ENCODE assay signal across 23 cellular contexts in the genomic region with DNA sequence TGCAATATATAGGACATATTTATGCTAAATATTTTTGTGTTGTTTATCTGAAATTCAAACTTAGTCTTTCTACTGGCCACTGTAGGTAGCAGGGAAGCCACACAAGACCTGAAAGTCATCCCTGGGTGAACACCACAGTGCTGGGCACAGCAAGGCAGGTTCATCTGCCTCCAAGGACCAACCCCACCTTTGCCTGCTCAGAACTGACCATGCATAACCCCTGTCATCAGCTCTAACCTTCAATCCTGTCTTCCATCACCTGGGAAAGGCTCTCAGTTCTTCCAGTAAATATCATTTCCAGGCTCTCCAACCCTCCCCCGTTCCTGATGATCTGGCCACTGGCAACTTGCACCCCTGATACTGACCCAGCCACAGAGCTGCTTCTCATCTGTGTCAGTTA. TPM values are rescaled to one million over a fixed set of nuclear protein-coding genes. Genes with fewer than 3 reads are reported as not detected.
DNase-seq lines count a peak whose midpoint lies in the region; ATAC-seq and TF ChIP-seq lines count a peak whose summit lies in the region.
"Had no signal": no experiment of that assay in that cellular context is flagged by ENCODE, and none has a peak within 500 bp of the region (broad histone marks: within the 10 kb centered on the region; RNA-seq: fewer than 3 reads in every experiment).

No MANE protein-coding gene starts in this region.

- TF ChIP-seq CTCF in colonic mucosa (IDR thresholded peaks at IDR 0.05) (no peak), type B pancreatic cell (conservative IDR thresholded peaks at IDR 0.05) (no peak), A673 (conservative IDR thresholded peaks at IDR 0.05; ENCODE audit: low read depth, low read length) (no peak)

- H3K4me1 Mint-ChIP-seq in activated CD8-positive, alpha-beta memory T cell treated with anti-CD3 and anti-CD28 coated beads, Interleukin-2, amount 10 ng/mL, durations not matched to agents 7 days and 5 days: peaks cover 12% of the 10 kb centered on the region
- H3K4me1 Mint-ChIP-seq in type B pancreatic cell (ENCODE audit: unreplicated experiment): peaks cover 10% of the 10 kb centered on the region

- H3K27ac Mint-ChIP-seq in activated CD8-positive, alpha-beta memory T cell treated with anti-CD3 and anti-CD28 coated beads, Interleukin-2, amount 10 ng/mL, durations not matched to agents 7 days and 5 days: no peak overlapping the region
- H3K27ac Mint-ChIP-seq in type B pancreatic cell: no peak overlapping the region
- H3K27ac Mint-ChIP-seq: CD4-positive, CD25-positive, alpha-beta regulatory T cell; GM23338 had no signal

- BruUV-seq in A673 (replicated peaks; lab: Mats Ljungman, UMichigan): no TSS peak

- H3K4me3 Mint-ChIP-seq in activated CD8-positive, alpha-beta memory T cell treated with anti-CD3 and anti-CD28 coated beads, Interleukin-2, amount 10 ng/mL, durations not matched to agents 7 days and 5 days: no peak overlapping the region
- no peak overlapping the region for H3K4me3 Mint-ChIP-seq in type B pancreatic cell
- H3K4me3 Mint-ChIP-seq: CD4-positive, CD25-positive, alpha-beta regulatory T cell; CD8-positive, alpha-beta memory T cell; GM23338 had no signal

- H3K27me3 ChIP-seq in colonic mucosa: no peaks in the 10 kb centered on the region
- H3K27me3 ChIP-seq in MG63: no peaks in the 10 kb centered on the region
- no peaks in the 10 kb centered on the region for H3K27me3 ChIP-seq in A673 (replicated peaks; ENCODE audit: insufficient read depth, low read depth, low read length, poor library complexity)
- H3K27me3 ChIP-seq: BE2C had no signal

- no peaks in the 10 kb centered on the region for H3K4me1 ChIP-seq in colonic mucosa
- peaks cover 15% of the 10 kb centered on the region for H3K4me1 ChIP-seq in A673 (ENCODE audit: insufficient read depth, low read length, poor library complexity, severe bottlenecking)
- H3K4me1 ChIP-seq: BE2C had no signal

- CTCF ChIA-PET in activated CD8-positive, alpha-beta memory T cell treated with anti-CD3 and anti-CD28 coated beads, Interleukin-2, amount 10 ng/mL, durations not matched to agents 7 days and 5 days (lab: Charles Lee): interaction anchor here (1.4 kb wide), 1 partner anchor 15 kb away, joined by 4 read pairs; no protein-coding TSS in a partner anchor
- CTCF ChIA-PET in A673 (lab: Charles Lee): no interaction called here

- H3K9ac ChIP-seq in colonic mucosa (ENCODE audit: low read depth in 2 of 2, low read length in 2 of 2): no peak overlapping the region

- no peaks in the 10 kb centered on the region for H3K9me3 ChIP-seq in colonic mucosa
- H3K9me3 ChIP-seq in MG63: no peaks in the 10 kb centered on the region
- no peaks in the 10 kb centered on the region for H3K9me3 ChIP-seq in A673 (ENCODE audit: low read depth, low read length, poor library complexity, severe bottlenecking)
- H3K9me3 ChIP-seq: BE2C had no signal

- no peaks in the 10 kb centered on the region for H3K9me3 Mint-ChIP-seq in activated CD8-positive, alpha-beta memory T cell treated with anti-CD3 and anti-CD28 coated beads, Interleukin-2, amount 10 ng/mL, durations not matched to agents 7 days and 5 days (ENCODE audit: low read depth)
- peaks cover 5% of the 10 kb centered on the region for H3K9me3 Mint-ChIP-seq in type B pancreatic cell
- H3K9me3 Mint-ChIP-seq: CD8-positive, alpha-beta memory T cell had no signal

- H3K4me3 ChIP-seq in colonic mucosa (no peak overlapping the region), MG63 (no peak overlapping the region), A673 (ENCODE audit: low read depth, low read length, poor library complexity, severe bottlenecking) (no peak overlapping the region)
- H3K4me3 ChIP-seq: GM12878, GM23338 had no signal

- H3K36me3 ChIP-seq in colonic mucosa: no peaks in the 10 kb centered on the region
- H3K36me3 ChIP-seq in MG63: no peaks in the 10 kb centered on the region
- no peaks in the 10 kb centered on the region for H3K36me3 ChIP-seq in A673 (ENCODE audit: insufficient read depth, low read length, poor library complexity, severe bottlenecking)
- H3K36me3 ChIP-seq: BE2C had no signal

- peak; percentile 17 for DNase-seq in activated CD8-positive, alpha-beta memory T cell treated with anti-CD3 and anti-CD28 coated beads for 24 hours
- DNase-seq in activated CD8-positive, alpha-beta memory T cell treated with anti-CD3 and anti-CD28 coated beads, Interleukin-2, amount 50 U/mL, for 4 hours: no peak
- peak; percentile 19 for DNase-seq in activated CD8-positive, alpha-beta memory T cell treated with anti-CD3 and anti-CD28 coated beads, Interleukin-2, amount 10 ng/mL, durations not matched to agents 7 days and 5 days
- DNase-seq in colonic mucosa (peak; percentile 6), type B pancreatic cell (ENCODE audit: extremely low spot score, unreplicated experiment) (peak; percentile 39), MG63 (no peak), A673 (ENCODE audit: low spot score) (no peak)
- DNase-seq: ACHN; BE2C; C1 segment of cervical spinal cord; CD4-positive, CD25-positive, alpha-beta regulatory T cell; CD8-positive, alpha-beta memory T cell; COR-L47; DMS 273 treated with DMSO at 0.1 percent for 48 hours; DMS53; DND-41; EL; HCEC 1CT had no signal

- intact Hi-C loops in colonic mucosa (cut with DNase I): loop anchor here (5.0 kb wide), 3 partner anchors 614 to 979 kb away; no protein-coding TSS in a partner anchor
- intact Hi-C loops in A673 (cut with micrococcal nuclease; ENCODE audit: unreplicated experiment): loop anchor here (5.0 to 10.0 kb wide), 4 partner anchors 134 to 882 kb away; no protein-coding TSS in a partner anchor

- H3K27me3 Mint-ChIP-seq in activated CD8-positive, alpha-beta memory T cell treated with anti-CD3 and anti-CD28 coated beads, Interleukin-2, amount 10 ng/mL, durations not matched to agents 7 days and 5 days: peaks cover 6% of the 10 kb centered on the region
- H3K27me3 Mint-ChIP-seq in type B pancreatic cell: peaks cover 14% of the 10 kb centered on the region

- no peak for ATAC-seq in activated CD8-positive, alpha-beta memory T cell treated with anti-CD3 and anti-CD28 coated beads, Interleukin-2, amount 10 ng/mL, durations not matched to agents 7 days and 5 days
- ATAC-seq: GM12878, GM23338 had no signal

- H3K36me3 Mint-ChIP-seq in activated CD8-positive, alpha-beta memory T cell treated with anti-CD3 and anti-CD28 coated beads, Interleukin-2, amount 10 ng/mL, durations not matched to agents 7 days and 5 days: no peaks in the 10 kb centered on the region
- no peaks in the 10 kb centered on the region for H3K36me3 Mint-ChIP-seq in type B pancreatic cell
- H3K36me3 Mint-ChIP-seq: CD8-positive, alpha-beta memory T cell had no signal

- POLR2A ChIA-PET in A673 (lab: Charles Lee; ENCODE audit: low non-redundant PET): no interaction called here

- no peak overlapping the region for H3K27ac ChIP-seq in colonic mucosa
- no peak overlapping the region for H3K27ac ChIP-seq in A673 (ENCODE audit: low read depth, low read length, poor library complexity, severe bottlenecking)

RNA-seq across cellular contexts. Expression of a gene that starts 32.7 kb away (rescaled TPM):
- 100 to 1,000 TPM; 177 to 202 TPM for total RNA-seq in activated CD8-positive, alpha-beta memory T cell treated with anti-CD3 and anti-CD28 coated beads, Interleukin-2, amount 10 ng/mL, durations not matched to agents 7 days and 5 days
- total RNA-seq in colonic mucosa (1 to 10 TPM in 1 of 2 donors, under 1 TPM in 1; 0.47 to 1.1 TPM), type B pancreatic cell (ENCODE audit: low replicate concordance) (not detected in 2 replicates), A673 (2021) (not detected in 2 replicates)
- total RNA-seq in MG63 (2014; rRNA removed; shearing (Covaris generic); ENCODE audit: low replicate concordance): not detected in 2 replicates
- total RNA-seq: A172, G401, GM12878, GM23338, HT-29 had no signal

Comparison
In these comparisons a context has a peak if more than half of its experiments do, and no peak if none do; other contexts are left out.
1. DNase-seq: peak in activated CD8-positive, alpha-beta memory T cell treated with anti-CD3 and anti-CD28 coated beads for 24 hours (single experiment), activated CD8-positive, alpha-beta memory T cell treated with anti-CD3 and anti-CD28 coated beads, Interleukin-2, amount 10 ng/mL, durations not matched to agents 7 days and 5 days (single experiment), colonic mucosa (single experiment) and type B pancreatic cell (single experiment); none in activated CD8-positive, alpha-beta memory T cell treated with anti-CD3 and anti-CD28 coated beads, Interleukin-2, amount 50 U/mL, for 4 hours (single experiment), MG63 (single experiment) and A673 (single experiment).
2. RNA of a gene that starts 32.7 kb away (total RNA-seq): 177 to 202 TPM in activated CD8-positive, alpha-beta memory T cell treated with anti-CD3 and anti-CD28 coated beads, Interleukin-2, amount 10 ng/mL, durations not matched to agents 7 days and 5 days; 0.47 to 1.1 TPM in colonic mucosa, not detected in type B pancreatic cell, not detected in MG63 and not detected in A673; every median in the first group is over 10 times any median in the second.